25 cellular contexts compared by ENCODE assay signal in genomic region chr7:524800-525199, GRCh38. TPM values are rescaled to one million over a fixed set of nuclear protein-coding genes. Genes with fewer than 3 reads are reported as not detected.
DNase-seq lines count a peak whose midpoint lies in the region; ATAC-seq, FAIRE-seq and TF ChIP-seq lines count a peak whose summit lies in the region.
"Had no signal": no experiment of that assay in that cellular context is flagged by ENCODE, and none has a peak within 500 bp of the region (broad histone marks: within the 10 kb centered on the region; RNA-seq: fewer than 3 reads in every experiment).

No MANE protein-coding gene starts in this region.

- no peaks in the 10 kb centered on the region for H3K79me2 ChIP-seq in astrocyte (ENCODE audit: insufficient read depth, low read length)

- intact Hi-C loops in left ventricle myocardium inferior (cut with micrococcal nuclease) (no loop called here), Right ventricle myocardium superior (cut with DNase I) (loop anchor here (5.0 to 10.0 kb wide), 3 partner anchors 120 to 208 kb away; no protein-coding TSS in a partner anchor)

- FAIRE-seq in astrocyte (lab: Jason Lieb, UNC), result no peak
- FAIRE-seq: A549, GM12891, GM18507 had no signal

- H3K4ac ChIP-seq in neuronal stem cell (ENCODE audit: low read length), result no peak overlapping the region

- H4K8ac ChIP-seq in neuronal stem cell (ENCODE audit: low read depth, low read length), result no peak overlapping the region

- no peak overlapping the region for H2BK15ac ChIP-seq in neuronal stem cell (ENCODE audit: low read length)

- ATAC-seq in Right ventricle myocardium superior (ENCODE audit: poor library complexity) (no peak), GM18873 (IDR thresholded peaks at IDR 0.05; ENCODE audit: low FRiP score, unreplicated experiment) (no peak)
- ATAC-seq: A549 had no signal

- DNase-seq in left ventricle myocardium inferior, result no peak
- DNase-seq in Right ventricle myocardium superior, result no peak
- no peak for DNase-seq in astrocyte (ENCODE audit: low read depth)
- no peak for DNase-seq in neuronal stem cell (ENCODE audit: low spot score)
- DNase-seq in NOMO-1 treated with dmso at 0.1 percent for 144 hours (lab: John Stamatoyannopoulos, UW; ENCODE audit: unreplicated experiment), result no peak
- no peak for DNase-seq in NCI-H1436 (lab: John Stamatoyannopoulos, UW)
- DNase-seq: 8988T; ACHN; AML-193; BE2C; Calu3; CD4-positive, alpha-beta T cell; CD8-positive, alpha-beta memory T cell; DMS53; DMS79 treated with DMSO at 0.1 percent for 48 hours; GF-D8; GOT3; H7; HCEC 1CT had no signal

- H2BK5ac ChIP-seq in neuronal stem cell (ENCODE audit: low read length), result no peak overlapping the region

- peak overlapping the region; percentile 20 for H2AK5ac ChIP-seq in neuronal stem cell (ENCODE audit: low read depth, low read length)

- H2BK12ac ChIP-seq in neuronal stem cell (ENCODE audit: low read length), result no peak overlapping the region

- WGBS in neuronal stem cell (ENCODE audit: extremely low coverage in 2 of 2, insufficient read length in 2 of 2, insufficient replicate concordance in 1 of 2), 2 donors, result no CpG with 5 or more reads among the region's 9 CpGs

- H3K27me3 Mint-ChIP-seq in astrocyte (ENCODE audit: low read depth, unreplicated experiment), result peaks cover 13% of the 10 kb centered on the region

- H2AFZ ChIP-seq in astrocyte (ENCODE audit: low read depth, low read length) (no peak overlapping the region), neuronal stem cell (ENCODE audit: low read length) (no peak overlapping the region)

- H3K27ac Mint-ChIP-seq in astrocyte (ENCODE audit: unreplicated experiment), result peak overlapping the region; percentile 41
- H3K27ac Mint-ChIP-seq: CD4-positive, alpha-beta T cell; CD8-positive, alpha-beta memory T cell had no signal

- TF ChIP-seq CTCF in left ventricle myocardium inferior (IDR thresholded peaks at IDR 0.05; ENCODE audit: borderline replicate concordance) (no peak), astrocyte (IDR thresholded peaks at IDR 0.05; ENCODE audit: insufficient read depth, low read depth, low read length) (no peak)

- H3K9me3 Mint-ChIP-seq in astrocyte (ENCODE audit: unreplicated experiment), result peaks cover 4% of the 10 kb centered on the region
- H3K9me3 Mint-ChIP-seq: CD4-positive, alpha-beta T cell had no signal

- H3K27me3 ChIP-seq in left ventricle myocardium inferior (ENCODE audit: low read depth) (peaks cover 46% of the 10 kb centered on the region), astrocyte (ENCODE audit: insufficient read depth, low read length) (peaks cover 20% of the 10 kb centered on the region), neuronal stem cell (ENCODE audit: control insufficient read depth in 3 of 3, insufficient read depth in 3 of 3, low read depth in 1 of 3, low read length in 3 of 3) (peaks cover 31 to 67% (median 47%) of the 10 kb centered on the region in 3 experiments)

- H3K9me3 ChIP-seq in left ventricle myocardium inferior (replicated peaks), result peaks cover 12% of the 10 kb centered on the region
- H3K9me3 ChIP-seq in astrocyte (ENCODE audit: insufficient read depth, low read depth, low read length), result no peaks in the 10 kb centered on the region
- peaks cover 0 to 2% of the 10 kb centered on the region in 2 donors for H3K9me3 ChIP-seq in neuronal stem cell (replicated peaks in 1 of 2; ENCODE audit: control insufficient read depth in 2 of 2, insufficient read depth in 1 of 2, low read depth in 1 of 2, low read length in 2 of 2)
- H3K9me3 ChIP-seq: BE2C had no signal

- H3K79me1 ChIP-seq in neuronal stem cell (ENCODE audit: low read depth, low read length), result no peaks in the 10 kb centered on the region

- H3K27ac ChIP-seq in left ventricle myocardium inferior (replicated peaks) (peak overlapping the region; percentile 90), astrocyte (ENCODE audit: low read depth, low read length) (no peak overlapping the region), neuronal stem cell (replicated peaks; ENCODE audit: low read length) (no peak overlapping the region)
- H3K27ac ChIP-seq: A549; BLaER1 treated with 17β-estradiol and CSF1 and Interleukin-3, amounts not matched to agents 10 nM and 100 nM had no signal

- no peak overlapping the region for H2BK120ac ChIP-seq in neuronal stem cell (ENCODE audit: low read depth, low read length)

- no peaks in the 10 kb centered on the region for H3K36me3 Mint-ChIP-seq in astrocyte (ENCODE audit: low read depth, unreplicated experiment)
- H3K36me3 Mint-ChIP-seq: CD14-positive monocyte; CD8-positive, alpha-beta memory T cell had no signal

- peaks cover 4% of the 10 kb centered on the region for H4K20me1 ChIP-seq in astrocyte (ENCODE audit: insufficient read depth, low read length)

- no peaks in the 10 kb centered on the region for H3K4me1 Mint-ChIP-seq in astrocyte (ENCODE audit: low read depth, unreplicated experiment)

- H3K18ac ChIP-seq in neuronal stem cell (ENCODE audit: low read length), result no peak overlapping the region

- H4K91ac ChIP-seq in neuronal stem cell (ENCODE audit: low read depth, low read length, poor library complexity), result no peak overlapping the region

- H3K4me3 ChIP-seq in left ventricle myocardium inferior (no peak overlapping the region), astrocyte (ENCODE audit: insufficient read depth, low read depth, low read length) (no peak overlapping the region), neuronal stem cell (ENCODE audit: low read length in 2 of 2) (no peak overlapping the region)
- H3K4me3 ChIP-seq: A549; BLaER1 treated with 17β-estradiol and CSF1 and Interleukin-3, amounts not matched to agents 10 nM and 100 nM had no signal

- no peak overlapping the region for H3K23ac ChIP-seq in neuronal stem cell (ENCODE audit: low read depth, low read length, poor library complexity)

- H3K4me2 ChIP-seq in astrocyte (ENCODE audit: low read length) (no peak overlapping the region), neuronal stem cell (ENCODE audit: insufficient read depth, low read length, poor library complexity, severe bottlenecking) (no peak overlapping the region)
- H3K4me2 ChIP-seq: A549 had no signal

- no peak overlapping the region for H3K4me3 Mint-ChIP-seq in astrocyte (ENCODE audit: unreplicated experiment)
- H3K4me3 Mint-ChIP-seq: CD4-positive, alpha-beta T cell had no signal

- H3K4me1 ChIP-seq in left ventricle myocardium inferior, result peaks cover 56% of the 10 kb centered on the region
- H3K4me1 ChIP-seq in astrocyte (ENCODE audit: insufficient read depth, low read length), result peaks cover 19% of the 10 kb centered on the region
- H3K4me1 ChIP-seq in neuronal stem cell (ENCODE audit: control insufficient read depth in 2 of 2, insufficient read depth in 1 of 2, low read depth in 1 of 2, low read length in 2 of 2), result peaks cover 2 to 14% of the 10 kb centered on the region in 2 donors
- H3K4me1 ChIP-seq: BE2C had no signal

- no peak overlapping the region for H3K14ac ChIP-seq in neuronal stem cell (ENCODE audit: low read length)

- H3K9ac ChIP-seq in astrocyte (ENCODE audit: low read length), result no peak overlapping the region
- H3K9ac ChIP-seq in neuronal stem cell (ENCODE audit: low read depth, low read length, poor library complexity), result no peak overlapping the region
- H3K9ac ChIP-seq: BLaER1 treated with 17β-estradiol and CSF1 and Interleukin-3, amounts not matched to agents 10 nM and 100 nM had no signal

- H3K36me3 ChIP-seq in left ventricle myocardium inferior (peaks cover 4% of the 10 kb centered on the region), astrocyte (ENCODE audit: insufficient read depth, low read length) (no peaks in the 10 kb centered on the region), neuronal stem cell (replicated peaks in 1 of 2; ENCODE audit: control insufficient read depth in 2 of 2, insufficient read depth in 2 of 2, low read length in 2 of 2) (no peaks in the 10 kb centered on the region)
- H3K36me3 ChIP-seq: BE2C; BLaER1 treated with 17β-estradiol and CSF1 and Interleukin-3, amounts not matched to agents 10 nM and 100 nM had no signal

RNA-seq across cellular contexts. Expression of gene PDGFA, which starts 5.2 kb away (rescaled TPM):
- total RNA-seq in left ventricle myocardium inferior (26.0 TPM), Right ventricle myocardium superior (34.5 TPM), astrocyte (47.1 and 52.9 TPM in 2 replicates)
- 6.2 TPM for polyA plus RNA-seq in neuronal stem cell (2013, experiment 1 of 2)
- polyA plus RNA-seq in neuronal stem cell (2013, experiment 2 of 2), result 5.7 TPM
